ENCODE assay signal across 14 cellular contexts in genomic region chrX:44223150-44223549, GRCh38.
DNase-seq lines count a peak whose midpoint lies in the region; ATAC-seq, FAIRE-seq and TF ChIP-seq lines count a peak whose summit lies in the region.
"Had no signal": no experiment of that assay in that cellular context is flagged by ENCODE, and none has a peak within 500 bp of the region (broad histone marks: within the 10 kb centered on the region; RNA-seq: fewer than 3 reads in every experiment).

No MANE protein-coding gene starts in this region.

- no peaks in the 10 kb centered on the region for H3K36me3 Mint-ChIP-seq in activated CD4-positive, alpha-beta T cell treated with anti-CD3 and anti-CD28 coated beads, Interleukin-2, amount 10 ng/mL, durations not matched to agents 7 days and 5 days (ENCODE audit: low read depth)

- H2BK5ac ChIP-seq in neuronal stem cell (ENCODE audit: low read length): no peak overlapping the region

- no peak overlapping the region for H2BK15ac ChIP-seq in neuronal stem cell (ENCODE audit: low read length)

- H2BK12ac ChIP-seq in neuronal stem cell (ENCODE audit: low read length): no peak overlapping the region

- H2AFZ ChIP-seq in neuronal stem cell (ENCODE audit: low read length): no peak overlapping the region

- H3K36me3 ChIP-seq in bronchial epithelial cell (ENCODE audit: control insufficient read depth, insufficient read depth, low read length): no peaks in the 10 kb centered on the region
- no peaks in the 10 kb centered on the region for H3K36me3 ChIP-seq in mucosa of descending colon (ENCODE audit: low read depth)
- no peaks in the 10 kb centered on the region for H3K36me3 ChIP-seq in neuronal stem cell (replicated peaks in 1 of 2; ENCODE audit: control insufficient read depth in 2 of 2, insufficient read depth in 2 of 2, low read length in 2 of 2)
- H3K36me3 ChIP-seq: heart right ventricle, suprapubic skin had no signal

- H3K27ac Mint-ChIP-seq in activated CD4-positive, alpha-beta T cell treated with anti-CD3 and anti-CD28 coated beads, Interleukin-2, amount 10 ng/mL, durations not matched to agents 7 days and 5 days: no peak overlapping the region

- no peak overlapping the region for H3K4me2 ChIP-seq in neuronal stem cell (ENCODE audit: insufficient read depth, low read length, poor library complexity, severe bottlenecking)

- CTCF ChIA-PET in activated CD4-positive, alpha-beta T cell treated with anti-CD3 and anti-CD28 coated beads, Interleukin-2, amount 10 ng/mL, durations not matched to agents 7 days and 5 days (lab: Charles Lee): interaction anchor here (0.9 kb wide), 1 partner anchor 28 kb away, joined by 3 read pairs; no protein-coding TSS in a partner anchor

- DNase-seq in M059J (ENCODE audit: low read depth): peak; percentile 88
- DNase-seq in bronchial epithelial cell (ENCODE audit: low read depth): peak; percentile 78
- DNase-seq in mucosa of descending colon: peak in 1 of 3 donors; percentile 68
- no peak for DNase-seq in activated naive CD4-positive, alpha-beta T cell treated with anti-CD3 and anti-CD28 coated beads, Interleukin-2, amount 50 U/mL, for 16 hours
- DNase-seq in activated CD4-positive, alpha-beta T cell treated with anti-CD3 and anti-CD28 coated beads, Interleukin-2, amount 10 ng/mL, durations not matched to agents 7 days and 5 days: no peak
- DNase-seq in neuronal stem cell (ENCODE audit: low spot score): no peak
- DNase-seq: activated T-cell treated with anti-CD3 and anti-CD28 coated beads, Interleukin-2, amount 50 U/mL, for 4 hours; C1 segment of cervical spinal cord; heart right ventricle; NCI-H2029 treated with DMSO at 0.1 percent for 48 hours had no signal

- H3K4me1 ChIP-seq in mucosa of descending colon (ENCODE audit: low read depth): no peaks in the 10 kb centered on the region
- H3K4me1 ChIP-seq in neuronal stem cell (ENCODE audit: control insufficient read depth in 2 of 2, insufficient read depth in 1 of 2, low read depth in 1 of 2, low read length in 2 of 2): peaks cover 0 to 3% of the 10 kb centered on the region in 2 donors
- H3K4me1 ChIP-seq: heart right ventricle had no signal

- no peak for FAIRE-seq in bronchial epithelial cell (lab: Jason Lieb, UNC)
- FAIRE-seq: HepG2 had no signal

- H3K4ac ChIP-seq in neuronal stem cell (ENCODE audit: low read length): no peak overlapping the region

- H3K9me3 ChIP-seq in mucosa of descending colon (no peaks in the 10 kb centered on the region), neuronal stem cell (replicated peaks in 1 of 2; ENCODE audit: control insufficient read depth in 2 of 2, insufficient read depth in 1 of 2, low read depth in 1 of 2, low read length in 2 of 2) (no peaks in the 10 kb centered on the region)
- H3K9me3 ChIP-seq: heart right ventricle, suprapubic skin had no signal

- H3K27me3 ChIP-seq in bronchial epithelial cell (ENCODE audit: control insufficient read depth, insufficient read depth, low read length) (no peaks in the 10 kb centered on the region), neuronal stem cell (ENCODE audit: control insufficient read depth in 3 of 3, insufficient read depth in 3 of 3, low read depth in 1 of 3, low read length in 3 of 3) (peaks cover 0 to 3% (median 0%) of the 10 kb centered on the region in 3 experiments)
- H3K27me3 ChIP-seq: suprapubic skin had no signal

- WGBS in neuronal stem cell (ENCODE audit: extremely low coverage in 2 of 2, insufficient read length in 2 of 2, insufficient replicate concordance in 1 of 2), 2 donors: no CpG with 5 or more reads among the region's 2 CpGs

- no peak overlapping the region for H3K14ac ChIP-seq in neuronal stem cell (ENCODE audit: low read length)

- H3K4me1 Mint-ChIP-seq in activated CD4-positive, alpha-beta T cell treated with anti-CD3 and anti-CD28 coated beads, Interleukin-2, amount 10 ng/mL, durations not matched to agents 7 days and 5 days: peaks cover 5% of the 10 kb centered on the region

- TF ChIP-seq CTCF in C4-2B (conservative IDR thresholded peaks at IDR 0.05) (no peak), bronchial epithelial cell (IDR thresholded peaks at IDR 0.05; ENCODE audit: insufficient read depth, low read length, severe bottlenecking) (no peak), mucosa of descending colon (IDR thresholded peaks at IDR 0.05) (no peak)

- no peak overlapping the region for H3K9ac ChIP-seq in neuronal stem cell (ENCODE audit: low read depth, low read length, poor library complexity)

- POLR2A ChIA-PET in activated CD4-positive, alpha-beta T cell treated with anti-CD3 and anti-CD28 coated beads, Interleukin-2, amount 10 ng/mL, durations not matched to agents 7 days and 5 days (lab: Charles Lee): no interaction called here

- H3K18ac ChIP-seq in neuronal stem cell (ENCODE audit: low read length): no peak overlapping the region

- no peak overlapping the region for H4K8ac ChIP-seq in neuronal stem cell (ENCODE audit: low read depth, low read length)

- ATAC-seq in mucosa of descending colon: peak; percentile 84
- ATAC-seq in HG03342 (IDR thresholded peaks at IDR 0.05; ENCODE audit: unreplicated experiment): no peak
- ATAC-seq: activated T-cell treated with anti-CD3 and anti-CD28 coated beads, Interleukin-2, amount 50 U/mL, for 4 hours; heart right ventricle; HepG2 had no signal

- H3K79me1 ChIP-seq in neuronal stem cell (ENCODE audit: low read depth, low read length): no peaks in the 10 kb centered on the region

- no peak overlapping the region for H2AK5ac ChIP-seq in neuronal stem cell (ENCODE audit: low read depth, low read length)

- no peak overlapping the region for H4K91ac ChIP-seq in neuronal stem cell (ENCODE audit: low read depth, low read length, poor library complexity)

- intact Hi-C loops in mucosa of descending colon (cut with DNase I, micrococcal nuclease): no loop called here

- peak overlapping the region; percentile 63; the same call in 1 of the 2 replicates for H3K27ac ChIP-seq in C4-2B
- no peak overlapping the region for H3K27ac ChIP-seq in neuronal stem cell (replicated peaks; ENCODE audit: low read length)
- H3K27ac ChIP-seq: heart right ventricle, suprapubic skin had no signal

- no peaks in the 10 kb centered on the region for H3K27me3 Mint-ChIP-seq in activated CD4-positive, alpha-beta T cell treated with anti-CD3 and anti-CD28 coated beads, Interleukin-2, amount 10 ng/mL, durations not matched to agents 7 days and 5 days

- H2BK120ac ChIP-seq in neuronal stem cell (ENCODE audit: low read depth, low read length): no peak overlapping the region

- no peaks in the 10 kb centered on the region for H3K9me3 Mint-ChIP-seq in activated CD4-positive, alpha-beta T cell treated with anti-CD3 and anti-CD28 coated beads, Interleukin-2, amount 10 ng/mL, durations not matched to agents 7 days and 5 days
- H3K9me3 Mint-ChIP-seq: activated T-cell treated with anti-CD3 and anti-CD28 coated beads, Interleukin-2, amount 50 U/mL, for 4 hours had no signal

- no peak overlapping the region for H3K4me3 Mint-ChIP-seq in activated CD4-positive, alpha-beta T cell treated with anti-CD3 and anti-CD28 coated beads, Interleukin-2, amount 10 ng/mL, durations not matched to agents 7 days and 5 days
- H3K4me3 Mint-ChIP-seq: activated T-cell treated with anti-CD3 and anti-CD28 coated beads, Interleukin-2, amount 50 U/mL, for 4 hours had no signal

- H3K4me3 ChIP-seq in bronchial epithelial cell (ENCODE audit: low read depth, low read length) (no peak overlapping the region), mucosa of descending colon (no peak overlapping the region), neuronal stem cell (ENCODE audit: low read length in 2 of 2) (no peak overlapping the region)
- H3K4me3 ChIP-seq: heart right ventricle, suprapubic skin had no signal

- H3K23ac ChIP-seq in neuronal stem cell (ENCODE audit: low read depth, low read length, poor library complexity): no peak overlapping the region

Comparison
In these comparisons a context has a peak if more than half of its experiments do, and no peak if none do; other contexts are left out.
1. DNase-seq: peak in M059J (single experiment) and bronchial epithelial cell (single experiment); none in activated naive CD4-positive, alpha-beta T cell treated with anti-CD3 and anti-CD28 coated beads, Interleukin-2, amount 50 U/mL, for 16 hours (single experiment), activated CD4-positive, alpha-beta T cell treated with anti-CD3 and anti-CD28 coated beads, Interleukin-2, amount 10 ng/mL, durations not matched to agents 7 days and 5 days (single experiment) and neuronal stem cell (single experiment).